ENCODE assay signal across 8 cellular contexts in the genomic region with DNA sequence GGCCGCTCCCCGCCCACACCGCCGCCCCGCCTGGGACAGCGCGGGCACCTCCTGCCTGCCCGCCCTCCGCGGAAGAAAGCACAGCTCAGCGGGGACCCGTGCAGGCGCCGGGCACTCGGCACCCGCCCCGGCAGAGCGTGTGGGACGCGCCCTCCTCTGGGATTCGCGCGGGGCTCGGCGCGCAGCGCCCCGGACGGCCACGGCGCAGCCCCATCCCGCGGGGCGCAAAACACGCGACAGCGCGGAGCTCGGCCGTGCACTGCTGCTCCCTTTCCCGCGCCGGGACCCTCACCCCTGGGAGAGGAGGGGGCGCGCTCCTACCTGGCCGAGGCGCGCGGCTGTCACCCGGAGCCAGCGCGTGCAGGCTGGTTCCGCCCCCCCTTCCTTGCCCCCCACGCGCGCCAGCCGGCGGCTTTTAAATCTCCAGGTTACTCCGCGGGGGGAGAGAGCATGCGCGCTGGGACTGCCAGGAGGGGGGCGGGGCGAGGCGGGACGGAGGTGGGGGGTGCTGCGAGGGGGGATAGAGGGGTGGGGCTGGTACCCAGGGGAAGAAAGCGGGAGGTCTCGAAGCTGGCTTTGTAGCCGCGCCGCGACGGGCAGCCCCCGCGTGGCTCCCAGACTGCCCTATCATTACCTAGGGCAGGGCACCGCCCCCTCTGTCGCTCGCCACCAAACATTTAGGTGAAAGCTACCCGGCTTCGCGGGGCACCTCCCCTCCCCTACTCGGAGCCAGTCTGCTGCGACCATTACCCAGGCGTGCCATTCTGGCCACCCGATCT. TPM values are rescaled to one million over a fixed set of nuclear protein-coding genes. Genes with fewer than 3 reads are reported as not detected.
DNase-seq lines count a peak whose midpoint lies in the region; ATAC-seq, FAIRE-seq and TF ChIP-seq lines count a peak whose summit lies in the region.

A gene with protein sequence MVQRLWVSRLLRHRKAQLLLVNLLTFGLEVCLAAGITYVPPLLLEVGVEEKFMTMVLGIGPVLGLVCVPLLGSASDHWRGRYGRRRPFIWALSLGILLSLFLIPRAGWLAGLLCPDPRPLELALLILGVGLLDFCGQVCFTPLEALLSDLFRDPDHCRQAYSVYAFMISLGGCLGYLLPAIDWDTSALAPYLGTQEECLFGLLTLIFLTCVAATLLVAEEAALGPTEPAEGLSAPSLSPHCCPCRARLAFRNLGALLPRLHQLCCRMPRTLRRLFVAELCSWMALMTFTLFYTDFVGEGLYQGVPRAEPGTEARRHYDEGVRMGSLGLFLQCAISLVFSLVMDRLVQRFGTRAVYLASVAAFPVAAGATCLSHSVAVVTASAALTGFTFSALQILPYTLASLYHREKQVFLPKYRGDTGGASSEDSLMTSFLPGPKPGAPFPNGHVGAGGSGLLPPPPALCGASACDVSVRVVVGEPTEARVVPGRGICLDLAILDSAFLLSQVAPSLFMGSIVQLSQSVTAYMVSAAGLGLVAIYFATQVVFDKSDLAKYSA (minus strand): TSS at position 437 of the 779 bp plus-strand sequence. CDS start 15,853 bp downstream, outside the sequence.

- CTCF ChIA-PET in Panc1 (lab: Charles Lee), result interaction anchor here (1.3 kb wide), 1 partner anchor 22 kb away, joined by 6 read pairs; no protein-coding TSS in a partner anchor

- H3K4me1 Mint-ChIP-seq in astrocyte (ENCODE audit: low read depth, unreplicated experiment), result peaks cover 13% of the 10 kb centered on the region

- TF ChIP-seq CTCF in AG10803 (conservative IDR thresholded peaks at IDR 0.05; ENCODE audit: low read length) (no peak), Panc1 (IDR thresholded peaks at IDR 0.05) (no peak), astrocyte (IDR thresholded peaks at IDR 0.05; ENCODE audit: insufficient read depth, low read depth, low read length) (no peak)

- POLR2A ChIA-PET in Panc1 (lab: Charles Lee), result interaction anchor here (0.7 to 0.8 kb wide), 4 partner anchors 18 to 557 kb away, joined by 3 to 12 read pairs (median 4); no protein-coding TSS in a partner anchor

- H3K4me1 ChIP-seq in Panc1 (ENCODE audit: control insufficient read depth, insufficient read depth, low read length), result peaks cover 15% of the 10 kb centered on the region
- H3K4me1 ChIP-seq in astrocyte (ENCODE audit: insufficient read depth, low read length), result peaks cover 13% of the 10 kb centered on the region
- H3K4me1 ChIP-seq in skeletal muscle tissue (ENCODE audit: control insufficient read depth in 3 of 3, insufficient read depth in 3 of 3, low read length in 3 of 3), result peaks cover 11 to 41% (median 34%) of the 10 kb centered on the region in 3 donors

- no peaks in the 10 kb centered on the region for H3K9me3 Mint-ChIP-seq in astrocyte (ENCODE audit: unreplicated experiment)

- peak within 1 kb of the TSS; percentile 18 for H3K27ac Mint-ChIP-seq in astrocyte (ENCODE audit: unreplicated experiment)

- H3K9ac ChIP-seq in astrocyte (ENCODE audit: low read length), result peak within 1 kb of the TSS; percentile 82
- peak within 1 kb of the TSS; percentile 54 to 79 (median 59) for H3K9ac ChIP-seq in skeletal muscle tissue (ENCODE audit: low read depth in 1 of 3, low read length in 3 of 3)

- H3K79me2 ChIP-seq in astrocyte (ENCODE audit: insufficient read depth, low read length), result peaks cover 25% of the 10 kb centered on the region

- H3K36me3 ChIP-seq in Panc1 (ENCODE audit: control insufficient read depth, insufficient read depth, low read length) (no peaks in the 10 kb centered on the region), astrocyte (ENCODE audit: insufficient read depth, low read length) (no peaks in the 10 kb centered on the region), skeletal muscle tissue (ENCODE audit: control insufficient read depth in 3 of 3, insufficient read depth in 3 of 3, low read length in 3 of 3) (no peaks in the 10 kb centered on the region)

- DNase-seq in AG10803 (ENCODE audit: low read depth) (no peak), Panc1 (ENCODE audit: low read depth, low spot score) (no peak), astrocyte (ENCODE audit: low read depth) (no peak), NAMALWA (ENCODE audit: low spot score) (no peak)

- H2AFZ ChIP-seq in astrocyte (ENCODE audit: low read depth, low read length), result peak within 1 kb of the TSS; percentile 83

- H3K27me3 ChIP-seq in Panc1 (ENCODE audit: control insufficient read depth, insufficient read depth, low read length) (no peaks in the 10 kb centered on the region), astrocyte (ENCODE audit: insufficient read depth, low read length) (no peaks in the 10 kb centered on the region), skeletal muscle tissue (ENCODE audit: control insufficient read depth in 3 of 3, insufficient read depth in 3 of 3, low read length in 3 of 3) (peaks cover 0 to 5% (median 3%) of the 10 kb centered on the region in 3 donors)

- FAIRE-seq in astrocyte (lab: Jason Lieb, UNC), result no peak

- peak within 1 kb of the TSS; percentile 40; the same call in 1 of the 2 replicates for H3K27ac ChIP-seq in Panc1 (ENCODE audit: low read length)
- peak within 1 kb of the TSS; percentile 63 for H3K27ac ChIP-seq in astrocyte (ENCODE audit: low read depth, low read length)
- H3K27ac ChIP-seq in skeletal muscle tissue (ENCODE audit: low read depth, low read length), result peak within 1 kb of the TSS; percentile 69

- H3K9me3 ChIP-seq in Panc1 (ENCODE audit: control insufficient read depth, insufficient read depth, low read depth, low read length) (no peaks in the 10 kb centered on the region), astrocyte (ENCODE audit: insufficient read depth, low read depth, low read length) (no peaks in the 10 kb centered on the region), skeletal muscle tissue (ENCODE audit: control insufficient read depth in 3 of 3, low read length in 3 of 3) (no peaks in the 10 kb centered on the region)

- H3K4me2 ChIP-seq in astrocyte (ENCODE audit: low read length), result peak within 1 kb of the TSS; percentile 92

- peaks cover 2% of the 10 kb centered on the region for H3K36me3 Mint-ChIP-seq in astrocyte (ENCODE audit: low read depth, unreplicated experiment)

- in situ Hi-C loops in Panc1 (cut with HindIII; ENCODE audit: low pct_unique_long_range_greater_than_20kb, low sequenced_read_pairs), result no loop called here

- H3K27me3 Mint-ChIP-seq in astrocyte (ENCODE audit: low read depth, unreplicated experiment), result peaks cover 2% of the 10 kb centered on the region

- intact Hi-C loops in Panc1 (cut with micrococcal nuclease; ENCODE audit: unreplicated experiment), result no loop called here

- H3K4me3 ChIP-seq in AG10803 (ENCODE audit: low read length) (peak within 1 kb of the TSS; percentile 59), Panc1 (ENCODE audit: low read depth in 2 of 2, low read length in 2 of 2) (peak within 1 kb of the TSS; percentile 66 to 75), astrocyte (ENCODE audit: insufficient read depth, low read depth, low read length) (peak within 1 kb of the TSS; percentile 69), iPS-11a (ENCODE audit: low read depth, low read length) (peak within 1 kb of the TSS; percentile 78), skeletal muscle tissue (ENCODE audit: low read length in 3 of 3) (peak within 1 kb of the TSS; percentile 48 to 70 (median 68))

- peaks cover 13% of the 10 kb centered on the region for H4K20me1 ChIP-seq in astrocyte (ENCODE audit: insufficient read depth, low read length)

- no TSS peak for BruUV-seq in Panc1 (replicated peaks; lab: Mats Ljungman, UMichigan)

- peak; percentile 58 for ATAC-seq in GM21423 (IDR thresholded peaks at IDR 0.05; ENCODE audit: unreplicated experiment)
- ATAC-seq in Panc1, result peak; percentile 86
- no peak for ATAC-seq in GM21390 (IDR thresholded peaks at IDR 0.05; ENCODE audit: unreplicated experiment)

- peak within 1 kb of the TSS; percentile 87 for H3K4me3 Mint-ChIP-seq in astrocyte (ENCODE audit: unreplicated experiment)

RNA-seq across cellular contexts. Expression of the gene that starts here (rescaled TPM):
- total RNA-seq in Panc1 (2021; ENCODE audit: unreplicated experiment), result 3.0 TPM
- 4.2 TPM for polyA plus RNA-seq in Panc1 (2012; ENCODE audit: insufficient read length)
- total RNA-seq in astrocyte, result 6.8 and 7.1 TPM in 2 replicates
- 2.1 TPM for total RNA-seq in skeletal muscle tissue
